In the genomic region with DNA sequence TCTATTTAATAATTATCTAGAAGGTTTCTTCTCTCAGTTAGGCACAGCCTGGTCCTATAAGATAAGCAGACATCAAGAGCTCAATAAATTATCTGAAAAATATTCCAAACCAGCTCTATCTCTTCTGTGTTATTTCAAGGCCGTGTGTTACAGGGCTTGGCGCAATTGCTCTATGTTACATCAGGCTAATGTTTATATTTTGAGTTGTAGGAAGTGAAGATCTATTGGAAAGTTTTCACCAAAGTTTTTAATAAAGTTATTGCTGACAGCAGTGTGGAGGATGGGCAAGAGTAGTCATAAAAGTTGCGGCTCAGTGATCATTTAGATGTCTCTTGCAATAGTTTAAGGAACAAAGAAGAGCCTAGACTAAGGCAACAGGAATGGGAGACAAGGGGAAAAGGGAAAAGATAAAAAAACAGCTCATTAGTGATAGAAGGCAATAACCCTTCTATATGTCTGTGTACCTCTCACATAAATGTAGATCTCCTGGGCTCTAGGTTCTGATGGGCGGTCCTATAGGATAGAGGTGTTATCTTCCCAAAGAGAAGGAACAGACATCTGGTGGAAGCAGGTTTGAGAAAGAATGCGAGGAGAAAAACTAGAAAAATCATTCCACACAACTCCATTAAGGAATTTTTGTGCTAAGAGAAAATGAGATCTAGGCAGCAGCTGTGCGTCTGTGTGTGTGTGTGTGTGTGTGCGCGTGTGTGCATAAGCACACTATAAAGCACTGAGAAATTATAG, we compare ENCODE assay signal across 15 cellular contexts.
"Had no signal": no experiment of that assay in that cellular context is flagged by ENCODE, and none has a peak within 500 bp of the region (broad histone marks: within the 10 kb centered on the region; RNA-seq: fewer than 3 reads in every experiment).

No MANE protein-coding gene starts in this region.

- H3K36me3 Mint-ChIP-seq: natural killer cell; neural progenitor cell; stimulated activated memory B cell treated with anti-CD40 and anti-IgM and Interleukin-4, amounts not matched to agents 10 μg/mL and 1 μg/mL and 100 μg/mL, for 72 hours had no signal

- H3K9me3 Mint-ChIP-seq: natural killer cell; stimulated activated memory B cell treated with anti-CD40 and anti-IgM and Interleukin-4, amounts not matched to agents 10 μg/mL and 1 μg/mL and 100 μg/mL, for 72 hours; stimulated activated naive CD8-positive, alpha-beta T cell treated with anti-CD3 and anti-CD28 coated beads, Interleukin-15, Interleukin-2, amounts not matched to agents 100 ng/mL and 50 ng/mL, for 24 hours had no signal

- DNase-seq: effector memory CD4-positive, alpha-beta T cell; foreskin melanocyte; heart left ventricle; hypothalamus; kidney glomerular epithelial cell; mammary epithelial cell; natural killer cell; nucleus accumbens; pancreas; right cardiac atrium; stimulated activated CD4-positive, alpha-beta T cell treated with anti-CD3 and anti-CD28 coated beads, Interleukin-4, amount 100 ng/mL, for 24 hours had no signal

- H3K4me1 Mint-ChIP-seq: neural progenitor cell had no signal

- H3K4me3 Mint-ChIP-seq: natural killer cell; neural progenitor cell; stimulated activated memory B cell treated with anti-CD40 and anti-IgM and Interleukin-4, amounts not matched to agents 10 μg/mL and 1 μg/mL and 100 μg/mL, for 72 hours; stimulated activated naive CD8-positive, alpha-beta T cell treated with anti-CD3 and anti-CD28 coated beads, Interleukin-15, Interleukin-2, amounts not matched to agents 100 ng/mL and 50 ng/mL, for 24 hours had no signal

- H3K27ac Mint-ChIP-seq: natural killer cell; neural progenitor cell; progenitor cell of endocrine pancreas; stimulated activated memory B cell treated with anti-CD40 and anti-IgM and Interleukin-4, amounts not matched to agents 10 μg/mL and 1 μg/mL and 100 μg/mL, for 72 hours; stimulated activated naive CD8-positive, alpha-beta T cell treated with anti-CD3 and anti-CD28 coated beads, Interleukin-15, Interleukin-2, amounts not matched to agents 100 ng/mL and 50 ng/mL, for 24 hours had no signal

- H3K27me3 Mint-ChIP-seq: progenitor cell of endocrine pancreas; stimulated activated memory B cell treated with anti-CD40 and anti-IgM and Interleukin-4, amounts not matched to agents 10 μg/mL and 1 μg/mL and 100 μg/mL, for 72 hours had no signal
